8 cellular contexts compared by ENCODE assay signal in the genomic region with DNA sequence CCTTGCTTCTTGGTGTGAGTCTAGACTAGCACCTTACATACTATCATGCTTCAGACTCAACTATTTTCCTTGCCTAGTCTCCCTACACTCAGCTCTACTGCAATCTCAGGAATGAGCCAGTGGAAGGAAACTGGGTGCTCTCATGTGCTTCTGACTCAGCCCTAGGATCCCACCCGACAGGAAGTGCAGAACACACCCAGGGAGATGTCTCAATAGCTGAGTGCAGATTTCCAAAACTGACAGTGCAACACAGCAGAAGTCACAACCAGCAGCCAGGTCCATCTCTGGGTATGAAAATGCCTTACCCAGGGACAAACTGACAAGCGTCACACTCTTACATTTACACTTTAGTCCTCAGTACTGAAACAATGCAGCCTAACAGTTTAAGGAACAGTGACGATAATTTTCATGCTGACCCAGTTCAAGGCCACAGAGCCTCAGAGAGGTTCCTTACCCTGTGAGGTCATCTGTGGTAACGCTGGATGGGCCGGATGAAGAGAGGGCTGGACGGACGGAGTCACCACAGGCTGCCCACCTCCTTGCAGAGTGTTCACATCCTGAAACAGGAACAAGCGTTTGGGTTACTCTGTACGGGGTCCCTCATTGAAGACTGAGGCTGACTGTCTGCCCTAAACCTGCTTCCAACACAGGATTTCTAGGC. TPM values are rescaled to one million over a fixed set of nuclear protein-coding genes. Genes with fewer than 3 reads are reported as not detected.
A peak's percentile ranks its signal among the peaks of the same experiment; 100 is the strongest.
DNase-seq lines count a peak whose midpoint lies in the region; TF ChIP-seq lines count a peak whose summit lies in the region.

No MANE protein-coding gene starts in this region.

- intact Hi-C loops in spleen (cut with DNase I; ENCODE audit: low total_unique reads): no loop called here

- peak overlapping the region; percentile 22 to 86 (median 68) for H3K27ac ChIP-seq in spleen
- H3K27ac ChIP-seq in CD8-positive, alpha-beta memory T cell (ENCODE audit: low read depth, low read length): no peak overlapping the region

- H3K9me3 ChIP-seq in adipocyte (ENCODE audit: control insufficient read depth, low read length) (no peaks in the 10 kb centered on the region), spleen (no peaks in the 10 kb centered on the region)
- no peaks in the 10 kb centered on the region for H3K9me3 ChIP-seq in CD8-positive, alpha-beta memory T cell (ENCODE audit: low read length)

- TF ChIP-seq POLR2A in spleen (IDR thresholded peaks at IDR 0.05): no peak

- H3K27me3 Mint-ChIP-seq in CD8-positive, alpha-beta memory T cell: no peaks in the 10 kb centered on the region

- no peaks in the 10 kb centered on the region for H3K27me3 ChIP-seq in adipocyte (replicated peaks; ENCODE audit: control insufficient read depth, insufficient read depth, low read length)
- no peaks in the 10 kb centered on the region for H3K27me3 ChIP-seq in spleen (replicated peaks in 1 of 7)
- H3K27me3 ChIP-seq in CD8-positive, alpha-beta memory T cell (ENCODE audit: insufficient read depth, low read length, poor library complexity, severe bottlenecking): no peaks in the 10 kb centered on the region

- H3K4me1 ChIP-seq in adipocyte (ENCODE audit: control insufficient read depth, insufficient read depth, low read length): peaks cover 47% of the 10 kb centered on the region
- peaks cover 0 to 44% (median 9%) of the 10 kb centered on the region in 6 donors for H3K4me1 ChIP-seq in spleen
- H3K4me1 ChIP-seq in CD8-positive, alpha-beta memory T cell (ENCODE audit: insufficient read depth, low read length): no peaks in the 10 kb centered on the region

- 33 to 77% (median 48%) methylated on average over 9 of the region's 9 CpGs for WGBS in spleen, 5 donors

- peak; percentile 86 for DNase-seq in HS-27A (ENCODE audit: low read depth)
- peak; percentile 89 for DNase-seq in adipocyte (ENCODE audit: low read depth)
- DNase-seq in hepatic stellate cell (ENCODE audit: low spot score): peak; percentile 90
- peak; percentile 79 for DNase-seq in spleen
- DNase-seq in NCI-H510A treated with DMSO at 0.1 percent for 48 hours (lab: John Stamatoyannopoulos, UW): no peak
- no peak for DNase-seq in stimulated activated CD4-positive, alpha-beta T cell treated with anti-CD3 and anti-CD28 coated beads, Interleukin-15, amount 100 ng/mL, for 24 hours
- DNase-seq in CD8-positive, alpha-beta memory T cell: no peak
- no peak for DNase-seq in NCI-H748 treated with DMSO at 0.1 percent for 48 hours (lab: John Stamatoyannopoulos, UW)

- no peak overlapping the region for H3K4me3 Mint-ChIP-seq in CD8-positive, alpha-beta memory T cell

- H3K27ac Mint-ChIP-seq in CD8-positive, alpha-beta memory T cell: peak overlapping the region in 4 of 8 donors; percentile 20 to 74 (median 44)

- CTCF ChIA-PET in CD8-positive, alpha-beta memory T cell (lab: Charles Lee): interaction anchor here (0.6 kb wide), 1 partner anchor 18 kb away, joined by 3 read pairs; no protein-coding TSS in a partner anchor

- peaks cover 11 to 89% (median 32%) of the 10 kb centered on the region in 3 donors for H3K36me3 Mint-ChIP-seq in CD8-positive, alpha-beta memory T cell

- no peaks in the 10 kb centered on the region for H3K9me3 Mint-ChIP-seq in CD8-positive, alpha-beta memory T cell

- H3K4me3 ChIP-seq in adipocyte (ENCODE audit: low read length): peak overlapping the region; percentile 72
- H3K4me3 ChIP-seq in spleen: peak overlapping the region in 3 of 8 donors; percentile 12 to 45 (median 20)
- no peak overlapping the region for H3K4me3 ChIP-seq in CD8-positive, alpha-beta memory T cell (ENCODE audit: low read length)

- H3K36me3 ChIP-seq in adipocyte (ENCODE audit: control insufficient read depth, insufficient read depth, low read length, severe bottlenecking): peaks cover 48% of the 10 kb centered on the region
- peaks cover 6 to 99% (median 87%) of the 10 kb centered on the region in 6 donors for H3K36me3 ChIP-seq in spleen
- H3K36me3 ChIP-seq in CD8-positive, alpha-beta memory T cell (ENCODE audit: insufficient read depth, low read length): peaks cover 60% of the 10 kb centered on the region

- TF ChIP-seq CTCF in spleen (IDR thresholded peaks at IDR 0.05 in 8 of 11, conservative IDR thresholded peaks at IDR 0.05 in 3 of 11): no peak

- H3K9ac ChIP-seq in adipocyte (ENCODE audit: low read length): peak overlapping the region; percentile 79

- no peaks in the 10 kb centered on the region for H3K4me1 Mint-ChIP-seq in CD8-positive, alpha-beta memory T cell

- POLR2A ChIA-PET in CD8-positive, alpha-beta memory T cell (lab: Charles Lee): no interaction called here

RNA-seq across cellular contexts. Expression of gene FKBP15, which starts 33.0 kb away (rescaled TPM):
- 10 to 100 TPM; 50.7 to 68.0 (median 60.0) TPM for total RNA-seq in spleen
- polyA plus RNA-seq in spleen: 10 to 100 TPM; 11.5 to 18.4 (median 12.4) TPM
- 10 to 100 TPM; 29.8 to 30.7 TPM for total RNA-seq in CD8-positive, alpha-beta memory T cell
- 17.7 TPM for polyA plus RNA-seq in CD8-positive, alpha-beta memory T cell

RNA-seq across cellular contexts. Expression of gene SLC31A1, which starts 33.3 kb away (rescaled TPM):
- 10 to 100 TPM; 17.7 to 22.7 (median 19.2) TPM for total RNA-seq in spleen
- polyA plus RNA-seq in spleen: 1 to 10 TPM; 3.0 to 5.5 (median 3.3) TPM
- total RNA-seq in CD8-positive, alpha-beta memory T cell: 10 to 100 TPM; 13.7 to 15.1 TPM
- 3.4 TPM for polyA plus RNA-seq in CD8-positive, alpha-beta memory T cell

RNA-seq across cellular contexts. Expression of gene SLC31A2, which starts 37.3 kb away (rescaled TPM):
- 10 to 100 TPM; 30.8 to 97.3 (median 58.5) TPM for total RNA-seq in spleen
- polyA plus RNA-seq in spleen: 10 to 100 TPM in 2 of 3 donors, 1 to 10 TPM in 1; 7.7 to 13.5 (median 12.4) TPM
- 1 to 10 TPM; 5.4 to 5.9 TPM for total RNA-seq in CD8-positive, alpha-beta memory T cell
- 5.2 TPM for polyA plus RNA-seq in CD8-positive, alpha-beta memory T cell

Comparison
In these comparisons a context has a peak if more than half of its experiments do, and no peak if none do; other contexts are left out.
1. DNase-seq: peak in HS-27A (single experiment), adipocyte (single experiment), hepatic stellate cell (single experiment) and spleen (single experiment); none in NCI-H510A treated with DMSO at 0.1 percent for 48 hours (single experiment), stimulated activated CD4-positive, alpha-beta T cell treated with anti-CD3 and anti-CD28 coated beads, Interleukin-15, amount 100 ng/mL, for 24 hours (single experiment), CD8-positive, alpha-beta memory T cell (0 of 5) and NCI-H748 treated with DMSO at 0.1 percent for 48 hours (single experiment).
2. RNA of gene SLC31A2, which starts 37.3 kb away (total RNA-seq): 30.8 to 97.3 TPM in spleen; 5.4 to 5.9 TPM in CD8-positive, alpha-beta memory T cell; every median in the first group is over 4 times any median in the second.